ENCODE assay signal across 22 cellular contexts in the genomic region with DNA sequence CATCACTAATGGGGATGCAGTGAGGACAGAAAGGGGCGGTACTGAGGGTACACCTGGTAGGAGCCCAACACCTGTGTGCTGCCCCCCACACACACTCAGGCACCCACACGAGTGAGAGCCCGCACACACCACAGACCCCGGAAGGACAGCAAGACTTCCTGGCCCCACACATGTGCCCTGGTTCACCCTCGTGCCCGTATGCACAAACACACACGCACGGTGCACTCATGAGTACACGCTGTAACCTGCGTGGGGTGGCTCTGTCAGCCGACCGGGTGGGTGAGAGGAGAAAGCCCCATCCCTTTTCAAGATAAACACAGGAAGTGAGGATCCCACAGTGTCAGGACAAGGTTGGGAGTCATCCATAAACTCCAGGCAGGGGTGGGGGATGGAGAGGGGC.
DNase-seq lines count a peak whose midpoint lies in the region; ATAC-seq and TF ChIP-seq lines count a peak whose summit lies in the region.
"Had no signal": no experiment of that assay in that cellular context is flagged by ENCODE, and none has a peak within 500 bp of the region (broad histone marks: within the 10 kb centered on the region; RNA-seq: fewer than 3 reads in every experiment).

No MANE protein-coding gene starts in this region.

- no peaks in the 10 kb centered on the region for H3K36me3 Mint-ChIP-seq in nephron progenitor cell (ENCODE audit: low read depth)

- TF ChIP-seq CTCF in nephron progenitor cell (IDR thresholded peaks at IDR 0.05) (no peak), colonic mucosa (IDR thresholded peaks at IDR 0.05) (no peak)

- H3K9me3 ChIP-seq in colonic mucosa, result no peaks in the 10 kb centered on the region
- H3K9me3 ChIP-seq: SK-N-SH had no signal

- no peak for ATAC-seq in HG02870 (IDR thresholded peaks at IDR 0.05; ENCODE audit: unreplicated experiment)
- ATAC-seq: HepG2, K562 had no signal

- no peak overlapping the region for H3K27ac Mint-ChIP-seq in nephron progenitor cell
- H3K27ac Mint-ChIP-seq: CD4-positive, alpha-beta T cell had no signal

- no peak overlapping the region for H3K4me3 ChIP-seq in colonic mucosa
- H3K4me3 ChIP-seq: K562 had no signal

- no peak overlapping the region for H3K9ac ChIP-seq in colonic mucosa (ENCODE audit: low read depth in 2 of 2, low read length in 2 of 2)
- H3K9ac ChIP-seq: SK-N-SH had no signal

- H3K4me1 Mint-ChIP-seq in nephron progenitor cell, result peaks cover 60% of the 10 kb centered on the region

- no peaks in the 10 kb centered on the region for H3K4me1 ChIP-seq in colonic mucosa

- peaks cover 50% of the 10 kb centered on the region for H3K27me3 Mint-ChIP-seq in nephron progenitor cell (ENCODE audit: low read depth, poor library complexity)

- H3K4me3 Mint-ChIP-seq in nephron progenitor cell, result peak overlapping the region; percentile 23
- H3K4me3 Mint-ChIP-seq: CD4-positive, alpha-beta T cell had no signal

- peak; percentile 32 for DNase-seq in amniotic epithelial cell (ENCODE audit: low read depth)
- peak; percentile 44 for DNase-seq in islet precursor cell
- DNase-seq in nephron progenitor cell, result no peak
- DNase-seq in RKO (ENCODE audit: low spot score), result no peak
- DNase-seq in colonic mucosa, result no peak
- no peak for DNase-seq in RPMI8226
- DNase-seq: COR-L47, DMS79, MM.1S, NCI-H1092, NCI-H1436, NCI-H187 treated with DMSO at 0.1 percent for 48 hours, NCI-H2107, NCI-H446 treated with DMSO at 0.1 percent for 48 hours, NCI-H526 treated with DMSO at 0.1 percent for 48 hours, SIG-M5, SK-N-SH had no signal

- intact Hi-C loops in colonic mucosa (cut with DNase I), result no loop called here

- no peaks in the 10 kb centered on the region for H3K36me3 ChIP-seq in colonic mucosa

- H3K27ac ChIP-seq in colonic mucosa, result no peak overlapping the region
- H3K27ac ChIP-seq: HL-60 had no signal

- no peaks in the 10 kb centered on the region for H3K27me3 ChIP-seq in colonic mucosa

- peaks cover 7% of the 10 kb centered on the region for H3K9me3 Mint-ChIP-seq in nephron progenitor cell
- H3K9me3 Mint-ChIP-seq: CD4-positive, alpha-beta T cell had no signal

Comparison
In these comparisons a context has a peak if more than half of its experiments do, and no peak if none do; other contexts are left out.
1. DNase-seq: peak in amniotic epithelial cell (single experiment) and islet precursor cell (single experiment); none in nephron progenitor cell (single experiment), RKO (single experiment), colonic mucosa (single experiment) and RPMI8226 (single experiment).